8 cellular contexts compared by ENCODE assay signal in genomic region chrX:68433155-68433980, GRCh38. TPM values are rescaled to one million over a fixed set of nuclear protein-coding genes. Genes with fewer than 3 reads are reported as not detected.
DNase-seq lines count a peak whose midpoint lies in the region; ATAC-seq and TF ChIP-seq lines count a peak whose summit lies in the region.

OPHN1 (minus strand) TSS chrX:68433495; CDS start chrX:68433020, 475 bp downstream.

- no peaks in the 10 kb centered on the region for H3K36me3 Mint-ChIP-seq in activated T-helper 1 cell treated with anti-CD3 and anti-CD28 coated beads, Interleukin-12 subunit alpha, Interleukin-12 subunit beta, Interleukin-2, Interleukin-4 antibody, amounts not matched to agents 30 ng/mL and 10 ng/mL and 1 ng/mL, durations not matched to agents 14 hours and 24 hours and 36 hours (ENCODE audit: low read depth)

- H3K4me3 ChIP-seq in fibroblast of pulmonary artery (replicated peaks; ENCODE audit: low read depth, low read length) (peak within 1 kb of the TSS; percentile 65), mucosa of stomach (ENCODE audit: low read length) (peak within 1 kb of the TSS; percentile 77), transverse colon (peak within 1 kb of the TSS; percentile 42 to 67 (median 52))

- TF ChIP-seq CTCF in fibroblast of pulmonary artery (IDR thresholded peaks at IDR 0.05; ENCODE audit: low read length, missing control alignments) = no peak
- TF ChIP-seq CTCF in transverse colon (IDR thresholded peaks at IDR 0.05) = no peak

- intact Hi-C loops in activated T-helper 1 cell treated with anti-CD3 and anti-CD28 coated beads, Interleukin-12 subunit alpha, Interleukin-12 subunit beta, Interleukin-2, Interleukin-4 antibody, amounts not matched to agents 30 ng/mL and 10 ng/mL and 1 ng/mL, durations not matched to agents 14 hours and 24 hours and 36 hours (cut with micrococcal nuclease) = no loop called here
- intact Hi-C loops in transverse colon (cut with DNase I; ENCODE audit: low total_unique reads) = no loop called here

- no peak within 1 kb of the TSS for H3K27ac Mint-ChIP-seq in activated T-helper 1 cell treated with anti-CD3 and anti-CD28 coated beads, Interleukin-12 subunit alpha, Interleukin-12 subunit beta, Interleukin-2, Interleukin-4 antibody, amounts not matched to agents 30 ng/mL and 10 ng/mL and 1 ng/mL, durations not matched to agents 14 hours and 24 hours and 36 hours

- 0 to 49% methylated on average over 1 to 57 of the region's 57 CpGs for WGBS in transverse colon (ENCODE audit: low coverage in 1 of 2), 2 donors

- no peaks in the 10 kb centered on the region for H3K4me1 ChIP-seq in mucosa of stomach (ENCODE audit: control insufficient read depth, insufficient read depth, low read length)
- peaks cover 0 to 18% (median 2%) of the 10 kb centered on the region in 4 donors for H3K4me1 ChIP-seq in transverse colon

- H3K9me3 ChIP-seq in mucosa of stomach (ENCODE audit: control insufficient read depth, low read length) (no peaks in the 10 kb centered on the region), transverse colon (no peaks in the 10 kb centered on the region)

- peak; percentile 48 for TF ChIP-seq POLR2A in transverse colon (IDR thresholded peaks at IDR 0.05)

- peak within 1 kb of the TSS; percentile 56 for H3K4me3 Mint-ChIP-seq in activated T-helper 1 cell treated with anti-CD3 and anti-CD28 coated beads, Interleukin-12 subunit alpha, Interleukin-12 subunit beta, Interleukin-2, Interleukin-4 antibody, amounts not matched to agents 30 ng/mL and 10 ng/mL and 1 ng/mL, durations not matched to agents 14 hours and 24 hours and 36 hours

- no peaks in the 10 kb centered on the region for H3K36me3 ChIP-seq in mucosa of stomach (ENCODE audit: control insufficient read depth, insufficient read depth, low read length)
- H3K36me3 ChIP-seq in transverse colon = no peaks in the 10 kb centered on the region

- no peaks in the 10 kb centered on the region for H3K9me3 Mint-ChIP-seq in activated T-helper 1 cell treated with anti-CD3 and anti-CD28 coated beads, Interleukin-12 subunit alpha, Interleukin-12 subunit beta, Interleukin-2, Interleukin-4 antibody, amounts not matched to agents 30 ng/mL and 10 ng/mL and 1 ng/mL, durations not matched to agents 14 hours and 24 hours and 36 hours

- H3K4me1 Mint-ChIP-seq in activated T-helper 1 cell treated with anti-CD3 and anti-CD28 coated beads, Interleukin-12 subunit alpha, Interleukin-12 subunit beta, Interleukin-2, Interleukin-4 antibody, amounts not matched to agents 30 ng/mL and 10 ng/mL and 1 ng/mL, durations not matched to agents 14 hours and 24 hours and 36 hours (ENCODE audit: low read depth) = peaks cover 11% of the 10 kb centered on the region

- TF ChIP-seq EP300 in transverse colon (IDR thresholded peaks at IDR 0.05; ENCODE audit: low read depth) = no peak

- DNase-seq in NCI-H2107 (lab: John Stamatoyannopoulos, UW) (peak; percentile 9), NCI-H2107 treated with DMSO at 0.1 percent for 48 hours (lab: John Stamatoyannopoulos, UW; ENCODE audit: unreplicated experiment) (no peak), NCI-H1930 (lab: John Stamatoyannopoulos, UW) (peak; percentile 0 to 6), fibroblast of pulmonary artery (ENCODE audit: low read depth) (peak; percentile 78), transverse colon (peak; percentile 83)
- no peak for DNase-seq in activated T-helper 1 cell treated with anti-CD3 and anti-CD28 coated beads, Interleukin-12 subunit alpha, Interleukin-12 subunit beta, Interleukin-2, Interleukin-4 antibody, amounts not matched to agents 30 ng/mL and 10 ng/mL and 1 ng/mL, durations not matched to agents 14 hours and 24 hours and 36 hours (ENCODE audit: low spot score)

- H3K27me3 ChIP-seq in mucosa of stomach (ENCODE audit: control insufficient read depth, insufficient read depth, low read length) = no peaks in the 10 kb centered on the region
- no peaks in the 10 kb centered on the region for H3K27me3 ChIP-seq in transverse colon

- H3K27ac ChIP-seq in transverse colon = peak within 1 kb of the TSS; percentile 82 to 92 (median 89)

- H3K27me3 Mint-ChIP-seq in activated T-helper 1 cell treated with anti-CD3 and anti-CD28 coated beads, Interleukin-12 subunit alpha, Interleukin-12 subunit beta, Interleukin-2, Interleukin-4 antibody, amounts not matched to agents 30 ng/mL and 10 ng/mL and 1 ng/mL, durations not matched to agents 14 hours and 24 hours and 36 hours (ENCODE audit: insufficient read depth) = peaks cover 29% of the 10 kb centered on the region

- in situ Hi-C loops in transverse colon (cut with MboI; ENCODE audit: low pct_ligation_motif_present in 1 of 4, low pct_unique_long_range_greater_than_20kb in 1 of 4, low sequenced_read_pairs in 3 of 4) = no loop called here

- no peak for ATAC-seq in HG03520 (IDR thresholded peaks at IDR 0.05; ENCODE audit: unreplicated experiment)

- H3K9ac ChIP-seq in mucosa of stomach (ENCODE audit: low read length) = peak within 1 kb of the TSS; percentile 71

RNA-seq across cellular contexts. Expression of gene OPHN1, which starts in this region (rescaled TPM):
- total RNA-seq in activated T-helper 1 cell treated with anti-CD3 and anti-CD28 coated beads, Interleukin-12 subunit alpha, Interleukin-12 subunit beta, Interleukin-2, Interleukin-4 antibody, amounts not matched to agents 30 ng/mL and 10 ng/mL and 1 ng/mL, durations not matched to agents 14 hours and 24 hours and 36 hours = 0.03 and 0.05 TPM in 2 replicates
- total RNA-seq in transverse colon = 1 to 10 TPM; 2.8 to 8.7 (median 6.6) TPM

Comparison
In these comparisons a context has a peak if more than half of its experiments do, and no peak if none do; other contexts are left out.
1. DNase-seq: peak in NCI-H2107 (single experiment), NCI-H1930 (2 of 2), fibroblast of pulmonary artery (single experiment) and transverse colon (single experiment); none in NCI-H2107 treated with DMSO at 0.1 percent for 48 hours (single experiment) and activated T-helper 1 cell treated with anti-CD3 and anti-CD28 coated beads, Interleukin-12 subunit alpha, Interleukin-12 subunit beta, Interleukin-2, Interleukin-4 antibody, amounts not matched to agents 30 ng/mL and 10 ng/mL and 1 ng/mL, durations not matched to agents 14 hours and 24 hours and 36 hours (single experiment).
2. Peak in every context shown above with its lines, with median percentiles within 50 percentile points of each other: H3K4me3 ChIP-seq.